In genomic region chr7:56063882-56064625, GRCh38 we compare ENCODE assay signal across 8 cellular contexts.
DNase-seq lines count a peak whose midpoint lies in the region; ATAC-seq and TF ChIP-seq lines count a peak whose summit lies in the region.

SUMF2 (plus strand) TSS chr7:56064286; CDS start chr7:56064312, 26 bp downstream.

- in situ Hi-C loops in GM18951 (cut with MboI; ENCODE audit: low sequenced_read_pairs, unreplicated experiment) = no loop called here

- TF ChIP-seq POLR2A in GM18951 (IDR thresholded peaks at IDR 0.05; ENCODE audit: extremely low read depth, insufficient read depth, insufficient read length) = peak; percentile 97

- DNase-seq in AG09319 (ENCODE audit: extremely low read depth, low read depth) (peak; percentile 78), NCI-H446 (lab: John Stamatoyannopoulos, UW) (peak; percentile 86 to 94), islet precursor cell (peak; percentile 96)
- peak; percentile 80 for DNase-seq in activated CD4-positive, CD25-positive, alpha-beta regulatory T cell treated with anti-CD3 and anti-CD28 coated beads, Interleukin-2, amount 50 U/mL, for 16 hours (ENCODE audit: low read depth, low spot score)
- DNase-seq in central memory CD4-positive, alpha-beta T cell = peak; percentile 91
- DNase-seq in stimulated activated CD4-positive, alpha-beta T cell treated with anti-CD3 and anti-CD28 coated beads, Interleukin-12 subunit alpha, Interleukin-12 subunit beta, amount 100 ng/mL, for 48 hours (ENCODE audit: low read depth in 2 of 3, low spot score in 1 of 3) = peak; percentile 77 to 84 (median 83)

- ATAC-seq in HG03175 (IDR thresholded peaks at IDR 0.05; ENCODE audit: unreplicated experiment) = peak; percentile 88

- TF ChIP-seq CTCF in AG09319 (IDR thresholded peaks at IDR 0.05; ENCODE audit: low read depth, low read length) = peak; percentile 27

Comparison
In these comparisons a context has a peak if more than half of its experiments do, and no peak if none do; other contexts are left out.
1. Peak in every context shown above with its lines: DNase-seq and ATAC-seq.